8 cellular contexts compared by ENCODE assay signal in genomic region chr9:125238127-125238914, GRCh38. TPM values are rescaled to one million over a fixed set of nuclear protein-coding genes. Genes with fewer than 3 reads are reported as not detected.
DNase-seq lines count a peak whose midpoint lies in the region; ATAC-seq, FAIRE-seq and TF ChIP-seq lines count a peak whose summit lies in the region.

No MANE protein-coding gene starts in this region.

- H3K27ac ChIP-seq in SK-N-MC = 0 out of 2 replicates have a peak overlapping the region, but pooled peaks have one; percentile 44

- TF ChIP-seq CTCF in GM12865 (IDR thresholded peaks at IDR 0.05; ENCODE audit: insufficient read depth, low read depth, low read length, missing control alignments) (no peak), epithelial cell of proximal tubule (conservative IDR thresholded peaks at IDR 0.05; ENCODE audit: low read depth, low read length) (no peak), progenitor cell of endocrine pancreas (IDR thresholded peaks at IDR 0.05; ENCODE audit: unreplicated experiment) (no peak)

- peak overlapping the region; percentile 91 for H3K4me3 ChIP-seq in GM12865 (ENCODE audit: low read depth, low read length)
- H3K4me3 ChIP-seq in SK-N-MC = peak overlapping the region; percentile 97
- H3K4me3 ChIP-seq in epithelial cell of proximal tubule (ENCODE audit: low read depth, low read length) = peak overlapping the region; percentile 84

- peak overlapping the region; percentile 87 for H3K27ac Mint-ChIP-seq in progenitor cell of endocrine pancreas

- H3K4me3 Mint-ChIP-seq in progenitor cell of endocrine pancreas (ENCODE audit: low read depth) = peak overlapping the region; percentile 94

- no peak for DNase-seq in GM12865 (ENCODE audit: low read depth)
- no peak for DNase-seq in SK-N-MC (ENCODE audit: low read depth, low spot score)
- DNase-seq in epithelial cell of proximal tubule (ENCODE audit: low read depth) = no peak
- DNase-seq in progenitor cell of endocrine pancreas (ENCODE audit: low spot score, unreplicated experiment) = no peak
- DNase-seq in RCC 7860 (ENCODE audit: low spot score) = no peak
- DNase-seq in stimulated activated CD4-positive, alpha-beta T cell treated with anti-CD3 and anti-CD28 coated beads, Interleukin-2, amount 100 ng/mL, for 24 hours = no peak
- no peak for DNase-seq in NCI-H345 (lab: John Stamatoyannopoulos, UW)

- ATAC-seq in GM21737 (IDR thresholded peaks at IDR 0.05; ENCODE audit: unreplicated experiment) = no peak

- H3K4me1 Mint-ChIP-seq in progenitor cell of endocrine pancreas (ENCODE audit: low read depth) = peaks cover 34% of the 10 kb centered on the region

- H3K9ac ChIP-seq in SK-N-MC (ENCODE audit: insufficient read length) = peak overlapping the region; percentile 46

- no peaks in the 10 kb centered on the region for H3K27me3 Mint-ChIP-seq in progenitor cell of endocrine pancreas

- H3K36me3 Mint-ChIP-seq in progenitor cell of endocrine pancreas (ENCODE audit: insufficient read depth) = peaks cover 38% of the 10 kb centered on the region

- no peak for FAIRE-seq in RCC 7860 (lab: Jason Lieb, UNC)

- no peaks in the 10 kb centered on the region for H3K9me3 ChIP-seq in SK-N-MC (ENCODE audit: low read depth, low read length)

- H3K9me3 Mint-ChIP-seq in progenitor cell of endocrine pancreas (ENCODE audit: low read depth) = no peaks in the 10 kb centered on the region

- H3K36me3 ChIP-seq in SK-N-MC (ENCODE audit: insufficient read depth, low read length) = peaks cover 66% of the 10 kb centered on the region

RNA-seq across cellular contexts. Expression of gene HSPA5, which starts 2.8 kb away (rescaled TPM):
- total RNA-seq in epithelial cell of proximal tubule = 210 and 241 TPM in 2 replicates
- total RNA-seq in progenitor cell of endocrine pancreas = 287 and 288 TPM in 2 replicates

RNA-seq across cellular contexts. Expression of gene GAPVD1, which starts 23.3 kb away (rescaled TPM):
- total RNA-seq in epithelial cell of proximal tubule (18.2 and 20.8 TPM in 2 replicates), progenitor cell of endocrine pancreas (46.0 and 49.5 TPM in 2 replicates)

RNA-seq across cellular contexts. Expression of gene RABEPK, which starts 38.0 kb away (rescaled TPM):
- 20.3 and 37.9 TPM in 2 replicates for total RNA-seq in epithelial cell of proximal tubule
- total RNA-seq in progenitor cell of endocrine pancreas = 13.1 and 15.0 TPM in 2 replicates

RNA-seq across cellular contexts. Expression of gene PPP6C, which starts 48.7 kb away (rescaled TPM):
- 28.3 and 29.7 TPM in 2 replicates for total RNA-seq in epithelial cell of proximal tubule
- total RNA-seq in progenitor cell of endocrine pancreas = 29.4 and 32.5 TPM in 2 replicates
